In the genomic region with DNA sequence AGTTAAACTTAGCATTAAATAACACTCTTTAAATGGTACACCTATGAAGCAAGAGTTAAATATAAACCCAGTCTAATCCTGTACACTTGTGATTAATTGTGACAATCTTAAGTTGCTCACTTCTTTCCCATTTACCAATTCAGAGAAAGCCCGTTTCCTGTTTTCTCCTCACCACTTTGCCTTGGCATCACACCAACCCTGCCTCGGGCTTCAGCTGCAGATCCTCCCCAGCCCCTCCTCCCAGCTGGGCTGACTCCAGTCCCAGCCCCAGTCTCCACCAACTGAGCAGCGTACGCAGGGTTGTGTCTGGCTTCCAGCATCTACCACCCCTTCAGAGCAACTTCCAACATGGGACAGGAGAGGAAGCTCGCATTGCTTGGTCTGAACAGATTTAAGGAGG, we compare ENCODE assay signal across 9 cellular contexts. TPM values are rescaled to one million over a fixed set of nuclear protein-coding genes. Genes with fewer than 3 reads are reported as not detected.
DNase-seq lines count a peak whose midpoint lies in the region; ATAC-seq lines count a peak whose summit lies in the region.
"Had no signal": no experiment of that assay in that cellular context is flagged by ENCODE, and none has a peak within 500 bp of the region (broad histone marks: within the 10 kb centered on the region; RNA-seq: fewer than 3 reads in every experiment).

No MANE protein-coding gene starts in this region.

- H3K4me1 Mint-ChIP-seq in stimulated activated memory B cell treated with anti-CD40 and anti-IgM and Interleukin-4, amounts not matched to agents 10 μg/mL and 1 μg/mL and 100 μg/mL, for 72 hours = peaks cover 21% of the 10 kb centered on the region

- no peaks in the 10 kb centered on the region for H3K27me3 Mint-ChIP-seq in stimulated activated memory B cell treated with anti-CD40 and anti-IgM and Interleukin-4, amounts not matched to agents 10 μg/mL and 1 μg/mL and 100 μg/mL, for 72 hours
- H3K27me3 Mint-ChIP-seq: IgD-negative memory B cell had no signal

- intact Hi-C loops in left colon (cut with DNase I, micrococcal nuclease) = loop anchor here in 1 of 2 donors (10.0 kb wide), 1 partner anchor 445 kb away; no protein-coding TSS in a partner anchor

- no peaks in the 10 kb centered on the region for H3K9me3 Mint-ChIP-seq in stimulated activated memory B cell treated with anti-CD40 and anti-IgM and Interleukin-4, amounts not matched to agents 10 μg/mL and 1 μg/mL and 100 μg/mL, for 72 hours
- H3K9me3 Mint-ChIP-seq: IgD-negative memory B cell had no signal

- H3K36me3 Mint-ChIP-seq in stimulated activated memory B cell treated with anti-CD40 and anti-IgM and Interleukin-4, amounts not matched to agents 10 μg/mL and 1 μg/mL and 100 μg/mL, for 72 hours = peaks cover 48% of the 10 kb centered on the region
- H3K36me3 Mint-ChIP-seq: IgD-negative memory B cell had no signal

- ATAC-seq in left colon (no peak), GM18858 (IDR thresholded peaks at IDR 0.05; ENCODE audit: unreplicated experiment) (no peak)
- no peak for ATAC-seq in stimulated activated memory B cell treated with anti-CD40 and anti-IgM and Interleukin-4, amounts not matched to agents 10 μg/mL and 1 μg/mL and 100 μg/mL, for 72 hours

- H3K27ac Mint-ChIP-seq in stimulated activated memory B cell treated with anti-CD40 and anti-IgM and Interleukin-4, amounts not matched to agents 10 μg/mL and 1 μg/mL and 100 μg/mL, for 72 hours = no peak overlapping the region
- H3K27ac Mint-ChIP-seq: IgD-negative memory B cell had no signal

- in situ Hi-C loops in Caki2 (cut with HindIII; ENCODE audit: low pct_unique_long_range_greater_than_20kb, low sequenced_read_pairs) = no loop called here

- DNase-seq in Caki2 (ENCODE audit: low read depth) = peak; percentile 43
- DNase-seq in NCI-H1694 (lab: John Stamatoyannopoulos, UW) = peak; percentile 74
- peak; percentile 94 for DNase-seq in astrocyte of the hippocampus (ENCODE audit: low read depth, low spot score)
- DNase-seq in left colon = peak; percentile 61 to 70
- DNase-seq in HT-29 (ENCODE audit: low spot score) = no peak
- DNase-seq in central memory CD4-positive, alpha-beta T cell = no peak

- H3K4me3 Mint-ChIP-seq in stimulated activated memory B cell treated with anti-CD40 and anti-IgM and Interleukin-4, amounts not matched to agents 10 μg/mL and 1 μg/mL and 100 μg/mL, for 72 hours = no peak overlapping the region

RNA-seq across cellular contexts. Expression of a gene that starts 4.1 kb away (rescaled TPM):
- 72.6 and 112 TPM in 2 replicates for total RNA-seq in Caki2 (2014; rRNA removed; shearing (Covaris generic); ENCODE audit: low replicate concordance)
- total RNA-seq in left colon = 10 to 100 TPM; 34.8 to 42.3 TPM
- total RNA-seq in HT-29 (2014; rRNA removed; shearing (Covaris generic)) = 60.6 and 67.4 TPM in 2 replicates

RNA-seq across cellular contexts. Expression of a gene that starts 21.1 kb away (rescaled TPM):
- not detected in 2 replicates for total RNA-seq in Caki2 (2014; rRNA removed; shearing (Covaris generic); ENCODE audit: low replicate concordance)
- total RNA-seq in left colon = 10 to 100 TPM in 1 of 2 donors, under 1 TPM in 1; 0.36 to 74.3 TPM
- total RNA-seq in HT-29 (2014; rRNA removed; shearing (Covaris generic)) = not detected in 2 replicates

RNA-seq across cellular contexts. Expression of a gene that starts 31.0 kb away (rescaled TPM):
- not detected in 2 replicates for total RNA-seq in Caki2 (2014; rRNA removed; shearing (Covaris generic); ENCODE audit: low replicate concordance)
- 100 to 1,000 TPM; 106 to 385 TPM for total RNA-seq in left colon
- total RNA-seq in HT-29 (2014; rRNA removed; shearing (Covaris generic)) = 0.05 and 0.13 TPM in 2 replicates

RNA-seq across cellular contexts. Expression of a gene that starts 37.7 kb away (rescaled TPM):
- 6.4 and 12.8 TPM in 2 replicates for total RNA-seq in Caki2 (2014; rRNA removed; shearing (Covaris generic); ENCODE audit: low replicate concordance)
- total RNA-seq in left colon = 100 to 1,000 TPM; 108 to 196 TPM
- total RNA-seq in HT-29 (2014; rRNA removed; shearing (Covaris generic)) = 88.9 and 98.3 TPM in 2 replicates

Comparison
In these comparisons a context has a peak if more than half of its experiments do, and no peak if none do; other contexts are left out.
1. DNase-seq: peak in Caki2 (single experiment), NCI-H1694 (single experiment), astrocyte of the hippocampus (single experiment) and left colon (2 of 2); none in HT-29 (single experiment) and central memory CD4-positive, alpha-beta T cell (single experiment).
2. RNA of a gene that starts 31.0 kb away (total RNA-seq): 106 to 385 TPM in left colon; 0.05 to 0.13 TPM in HT-29 and not detected in Caki2; every median in the first group is over 10 times any median in the second.